ENCODE assay signal across 10 cellular contexts in genomic region chr14:24369463-24369862, GRCh38. TPM values are rescaled to one million over a fixed set of nuclear protein-coding genes. Genes with fewer than 3 reads are reported as not detected.
DNase-seq lines count a peak whose midpoint lies in the region; ATAC-seq and TF ChIP-seq lines count a peak whose summit lies in the region.
"Had no signal": no experiment of that assay in that cellular context is flagged by ENCODE, and none has a peak within 500 bp of the region (broad histone marks: within the 10 kb centered on the region; RNA-seq: fewer than 3 reads in every experiment).

No MANE protein-coding gene starts in this region.

- no peak for TF ChIP-seq CTCF in Calu3 (IDR thresholded peaks at IDR 0.05; ENCODE audit: unreplicated experiment)

- H3K9ac ChIP-seq in iPS-18a (ENCODE audit: low read length) = peak overlapping the region; percentile 45
- no peak overlapping the region for H3K9ac ChIP-seq in skeletal muscle tissue (ENCODE audit: low read depth in 1 of 3, low read length in 3 of 3)
- H3K9ac ChIP-seq: KMS-11 had no signal

- H3K9me3 ChIP-seq in iPS-18a (ENCODE audit: control insufficient read depth, low read depth, low read length) (no peaks in the 10 kb centered on the region), skeletal muscle tissue (ENCODE audit: control insufficient read depth in 3 of 3, low read length in 3 of 3) (no peaks in the 10 kb centered on the region)
- H3K9me3 ChIP-seq: spleen had no signal

- no TSS peak for BruUV-seq in Calu3 (replicated peaks; lab: Mats Ljungman, UMichigan)

- H3K27ac Mint-ChIP-seq in Calu3 (ENCODE audit: unreplicated experiment) = no peak overlapping the region
- H3K27ac Mint-ChIP-seq in activated T-helper 17 cell treated with anti-CD3 and anti-CD28 coated beads, Interleukin-2, amount 50 U/mL, for 72 hours = no peak overlapping the region

- ATAC-seq in activated T-helper 17 cell treated with anti-CD3 and anti-CD28 coated beads, Interleukin-2, amount 50 U/mL, for 72 hours (replicated peaks) = no peak
- ATAC-seq in GM21528 (IDR thresholded peaks at IDR 0.05; ENCODE audit: low FRiP score, unreplicated experiment) = no peak

- peaks cover 15% of the 10 kb centered on the region for H3K4me1 ChIP-seq in iPS-18a (ENCODE audit: control insufficient read depth, low read depth, low read length)
- peaks cover 12 to 25% (median 18%) of the 10 kb centered on the region in 3 donors for H3K4me1 ChIP-seq in skeletal muscle tissue (ENCODE audit: control insufficient read depth in 3 of 3, insufficient read depth in 3 of 3, low read length in 3 of 3)

- peaks cover 16% of the 10 kb centered on the region for H3K36me3 ChIP-seq in iPS-18a (ENCODE audit: control insufficient read depth, low read depth, low read length)
- peaks cover 0 to 4% (median 2%) of the 10 kb centered on the region in 3 donors for H3K36me3 ChIP-seq in skeletal muscle tissue (ENCODE audit: control insufficient read depth in 3 of 3, insufficient read depth in 3 of 3, low read length in 3 of 3)

- intact Hi-C loops in Calu3 (cut with micrococcal nuclease; ENCODE audit: unreplicated experiment) = loop anchor here (5.0 kb wide), 1 partner anchor 37 kb away; no protein-coding TSS in a partner anchor

- CTCF ChIA-PET in Calu3 (lab: Charles Lee) = no interaction called here

- peaks cover 32% of the 10 kb centered on the region for H3K36me3 Mint-ChIP-seq in Calu3 (ENCODE audit: insufficient read depth, unreplicated experiment)
- no peaks in the 10 kb centered on the region for H3K36me3 Mint-ChIP-seq in activated T-helper 17 cell treated with anti-CD3 and anti-CD28 coated beads, Interleukin-2, amount 50 U/mL, for 72 hours (ENCODE audit: low read depth)

- peaks cover 11% of the 10 kb centered on the region for H3K4me1 Mint-ChIP-seq in Calu3 (ENCODE audit: low read depth, unreplicated experiment)
- H3K4me1 Mint-ChIP-seq in activated T-helper 17 cell treated with anti-CD3 and anti-CD28 coated beads, Interleukin-2, amount 50 U/mL, for 72 hours = peaks cover 6% of the 10 kb centered on the region

- H3K27me3 ChIP-seq in iPS-18a (ENCODE audit: control insufficient read depth, insufficient read depth, low read length) (peaks cover 6% of the 10 kb centered on the region), skeletal muscle tissue (ENCODE audit: control insufficient read depth in 3 of 3, insufficient read depth in 3 of 3, low read length in 3 of 3) (peaks cover 16 to 27% (median 25%) of the 10 kb centered on the region in 3 donors)

- H3K27me3 Mint-ChIP-seq in Calu3 (ENCODE audit: unreplicated experiment) = no peaks in the 10 kb centered on the region
- H3K27me3 Mint-ChIP-seq in activated T-helper 17 cell treated with anti-CD3 and anti-CD28 coated beads, Interleukin-2, amount 50 U/mL, for 72 hours = peaks cover 31% of the 10 kb centered on the region

- no peak overlapping the region for H3K27ac ChIP-seq in iPS-18a (ENCODE audit: low read length)
- H3K27ac ChIP-seq in skeletal muscle tissue (ENCODE audit: low read depth, low read length) = peak overlapping the region; percentile 89
- H3K27ac ChIP-seq: KMS-11 had no signal

- H3K9me3 Mint-ChIP-seq in Calu3 (ENCODE audit: low read depth, unreplicated experiment) = no peaks in the 10 kb centered on the region
- H3K9me3 Mint-ChIP-seq in activated T-helper 17 cell treated with anti-CD3 and anti-CD28 coated beads, Interleukin-2, amount 50 U/mL, for 72 hours = no peaks in the 10 kb centered on the region

- DNase-seq in Calu3 (no peak), GM19240 (ENCODE audit: insufficient read length, low spot score) (no peak), NCI-H2029 (lab: John Stamatoyannopoulos, UW) (no peak), RPMI8226 (no peak)

- H3K4me3 ChIP-seq in iPS-18a (ENCODE audit: low read length) (peak overlapping the region; percentile 67), skeletal muscle tissue (ENCODE audit: low read length in 3 of 3) (peak overlapping the region in 1 of 3 donors; percentile 51)

- H3K4me3 Mint-ChIP-seq in Calu3 (ENCODE audit: low read depth, unreplicated experiment) = peak overlapping the region; percentile 66
- peak overlapping the region; percentile 57 for H3K4me3 Mint-ChIP-seq in activated T-helper 17 cell treated with anti-CD3 and anti-CD28 coated beads, Interleukin-2, amount 50 U/mL, for 72 hours

RNA-seq across cellular contexts. Expression of gene NFATC4, which starts 1.5 kb away (rescaled TPM):
- total RNA-seq in Calu3 (2022) = 10.7 and 12.8 TPM in 2 replicates
- total RNA-seq in activated T-helper 17 cell treated with anti-CD3 and anti-CD28 coated beads, Interleukin-2, amount 50 U/mL, for 72 hours = under 1 TPM in 1 of 2 donors, not detected in 1; 0.66 TPM
- total RNA-seq in skeletal muscle tissue = 21.4 TPM

RNA-seq across cellular contexts. Expression of gene NYNRIN, which starts 29.3 kb away (rescaled TPM):
- total RNA-seq in Calu3 (2022) (7.5 and 8.4 TPM in 2 replicates), skeletal muscle tissue (19.3 TPM)
- total RNA-seq in activated T-helper 17 cell treated with anti-CD3 and anti-CD28 coated beads, Interleukin-2, amount 50 U/mL, for 72 hours = under 1 TPM in 1 of 2 donors, not detected in 1; 0.04 TPM

RNA-seq across cellular contexts. Expression of gene RIPK3, which starts 29.7 kb away (rescaled TPM):
- total RNA-seq in Calu3 (2022) (11.0 and 12.6 TPM in 2 replicates), skeletal muscle tissue (1.6 TPM)
- total RNA-seq in activated T-helper 17 cell treated with anti-CD3 and anti-CD28 coated beads, Interleukin-2, amount 50 U/mL, for 72 hours = 10 to 100 TPM; 12.9 to 17.4 TPM

RNA-seq across cellular contexts. Expression of gene ADCY4, which starts 34.6 kb away (rescaled TPM):
- total RNA-seq in Calu3 (2022) (3.0 and 3.4 TPM in 2 replicates), skeletal muscle tissue (9.9 TPM)
- total RNA-seq in activated T-helper 17 cell treated with anti-CD3 and anti-CD28 coated beads, Interleukin-2, amount 50 U/mL, for 72 hours = 10 to 100 TPM in 1 of 2 donors, 1 to 10 TPM in 1; 2.3 to 10.5 TPM

RNA-seq across cellular contexts. Expression of gene LTB4R, which starts 58.2 kb away (rescaled TPM):
- total RNA-seq in Calu3 (2022) (13.4 and 18.7 TPM in 2 replicates), skeletal muscle tissue (2.1 TPM)
- total RNA-seq in activated T-helper 17 cell treated with anti-CD3 and anti-CD28 coated beads, Interleukin-2, amount 50 U/mL, for 72 hours = 10 to 100 TPM; 11.6 to 21.4 TPM
